ENCODE assay signal across 1 cellular context in the genomic region with DNA sequence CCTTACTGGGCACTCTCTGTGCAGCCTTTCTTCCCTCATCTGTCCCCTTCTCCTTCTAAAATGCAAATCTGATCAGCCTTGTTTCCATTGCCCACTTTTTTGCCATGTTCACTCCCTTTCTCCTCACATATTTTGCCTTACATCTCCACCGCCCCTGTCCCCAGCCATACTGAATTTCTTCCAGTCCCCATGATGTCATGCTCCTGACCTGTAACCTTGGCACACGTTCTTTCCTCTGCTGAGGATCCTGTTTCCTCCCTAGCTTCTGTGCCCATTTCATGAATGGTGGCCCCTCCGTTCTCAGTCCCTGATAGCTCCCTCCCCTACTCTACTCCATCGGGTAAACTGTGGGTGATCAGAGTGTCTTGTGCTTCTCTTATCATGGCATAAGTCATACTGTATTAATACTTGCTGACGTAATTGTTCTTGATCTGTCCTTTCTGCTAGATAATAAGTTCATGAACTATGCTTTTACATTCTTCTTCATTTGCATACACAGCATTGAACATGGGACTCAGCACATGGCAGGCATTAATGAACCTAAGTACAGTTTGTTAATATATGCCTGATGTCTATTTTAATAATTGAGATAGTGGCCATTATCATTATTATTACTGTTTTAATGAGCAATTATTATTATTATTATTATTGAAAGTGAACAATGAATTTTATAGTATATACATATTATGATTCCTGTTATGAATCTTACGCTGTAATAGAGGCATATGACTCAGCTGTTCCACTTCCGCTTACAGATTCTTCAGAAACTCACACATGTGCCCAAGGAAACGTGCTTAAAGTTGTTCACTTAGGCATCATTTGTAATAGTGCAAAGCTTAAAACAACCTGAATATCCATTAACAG.
TF ChIP-seq lines count a peak whose summit lies in the region.

No MANE protein-coding gene starts in this region.

TF ChIP-seq in SK-N-SH, 30 proteins besides CTCF, POLR2A, EP300 and RAD21 (continued from another document):
- TF ChIP-seq, protein P1, sequence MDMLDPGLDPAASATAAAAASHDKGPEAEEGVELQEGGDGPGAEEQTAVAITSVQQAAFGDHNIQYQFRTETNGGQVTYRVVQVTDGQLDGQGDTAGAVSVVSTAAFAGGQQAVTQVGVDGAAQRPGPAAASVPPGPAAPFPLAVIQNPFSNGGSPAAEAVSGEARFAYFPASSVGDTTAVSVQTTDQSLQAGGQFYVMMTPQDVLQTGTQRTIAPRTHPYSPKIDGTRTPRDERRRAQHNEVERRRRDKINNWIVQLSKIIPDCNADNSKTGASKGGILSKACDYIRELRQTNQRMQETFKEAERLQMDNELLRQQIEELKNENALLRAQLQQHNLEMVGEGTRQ (IDR thresholded peaks at IDR 0.05; ENCODE audit: borderline replicate concordance, low read depth, low read length) = no peak
- TF ChIP-seq, protein P2, sequence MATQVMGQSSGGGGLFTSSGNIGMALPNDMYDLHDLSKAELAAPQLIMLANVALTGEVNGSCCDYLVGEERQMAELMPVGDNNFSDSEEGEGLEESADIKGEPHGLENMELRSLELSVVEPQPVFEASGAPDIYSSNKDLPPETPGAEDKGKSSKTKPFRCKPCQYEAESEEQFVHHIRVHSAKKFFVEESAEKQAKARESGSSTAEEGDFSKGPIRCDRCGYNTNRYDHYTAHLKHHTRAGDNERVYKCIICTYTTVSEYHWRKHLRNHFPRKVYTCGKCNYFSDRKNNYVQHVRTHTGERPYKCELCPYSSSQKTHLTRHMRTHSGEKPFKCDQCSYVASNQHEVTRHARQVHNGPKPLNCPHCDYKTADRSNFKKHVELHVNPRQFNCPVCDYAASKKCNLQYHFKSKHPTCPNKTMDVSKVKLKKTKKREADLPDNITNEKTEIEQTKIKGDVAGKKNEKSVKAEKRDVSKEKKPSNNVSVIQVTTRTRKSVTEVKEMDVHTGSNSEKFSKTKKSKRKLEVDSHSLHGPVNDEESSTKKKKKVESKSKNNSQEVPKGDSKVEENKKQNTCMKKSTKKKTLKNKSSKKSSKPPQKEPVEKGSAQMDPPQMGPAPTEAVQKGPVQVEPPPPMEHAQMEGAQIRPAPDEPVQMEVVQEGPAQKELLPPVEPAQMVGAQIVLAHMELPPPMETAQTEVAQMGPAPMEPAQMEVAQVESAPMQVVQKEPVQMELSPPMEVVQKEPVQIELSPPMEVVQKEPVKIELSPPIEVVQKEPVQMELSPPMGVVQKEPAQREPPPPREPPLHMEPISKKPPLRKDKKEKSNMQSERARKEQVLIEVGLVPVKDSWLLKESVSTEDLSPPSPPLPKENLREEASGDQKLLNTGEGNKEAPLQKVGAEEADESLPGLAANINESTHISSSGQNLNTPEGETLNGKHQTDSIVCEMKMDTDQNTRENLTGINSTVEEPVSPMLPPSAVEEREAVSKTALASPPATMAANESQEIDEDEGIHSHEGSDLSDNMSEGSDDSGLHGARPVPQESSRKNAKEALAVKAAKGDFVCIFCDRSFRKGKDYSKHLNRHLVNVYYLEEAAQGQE (IDR thresholded peaks at IDR 0.05; ENCODE audit: low read depth, low read length) = no peak
- no peak for TF ChIP-seq FOSL2 (IDR thresholded peaks at IDR 0.05; ENCODE audit: borderline replicate concordance, low read depth)
- TF ChIP-seq TCF12 (IDR thresholded peaks at IDR 0.05) = no peak
- TF ChIP-seq JUND (IDR thresholded peaks at IDR 0.05) = no peak
- TF ChIP-seq, protein P3, sequence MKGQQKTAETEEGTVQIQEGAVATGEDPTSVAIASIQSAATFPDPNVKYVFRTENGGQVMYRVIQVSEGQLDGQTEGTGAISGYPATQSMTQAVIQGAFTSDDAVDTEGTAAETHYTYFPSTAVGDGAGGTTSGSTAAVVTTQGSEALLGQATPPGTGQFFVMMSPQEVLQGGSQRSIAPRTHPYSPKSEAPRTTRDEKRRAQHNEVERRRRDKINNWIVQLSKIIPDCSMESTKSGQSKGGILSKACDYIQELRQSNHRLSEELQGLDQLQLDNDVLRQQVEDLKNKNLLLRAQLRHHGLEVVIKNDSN (IDR thresholded peaks at IDR 0.05; ENCODE audit: borderline replicate concordance, low read depth) = no peak
- no peak for TF ChIP-seq TAF1 (IDR thresholded peaks at IDR 0.05; ENCODE audit: borderline replicate concordance, low read depth, low read length)
- no peak for TF ChIP-seq ELF1 (IDR thresholded peaks at IDR 0.05)
- no peak for TF ChIP-seq GABPA (IDR thresholded peaks at IDR 0.05; ENCODE audit: low read depth)
TF ChIP-seq in SK-N-SH: peak in this region for 0.
